10 cellular contexts compared by ENCODE assay signal in genomic region chr3:71067977-71068376, GRCh38.
DNase-seq lines count a peak whose midpoint lies in the region; ATAC-seq and TF ChIP-seq lines count a peak whose summit lies in the region.
"Had no signal": no experiment of that assay in that cellular context is flagged by ENCODE, and none has a peak within 500 bp of the region (broad histone marks: within the 10 kb centered on the region; RNA-seq: fewer than 3 reads in every experiment).

No MANE protein-coding gene starts in this region.

- H3K9me3 ChIP-seq in Loucy (ENCODE audit: insufficient read depth, low read depth, low read length) (no peaks in the 10 kb centered on the region), gastrocnemius medialis (no peaks in the 10 kb centered on the region)

- in situ Hi-C loops in gastrocnemius medialis (cut with MboI; ENCODE audit: low sequenced_read_pairs in 4 of 4) = no loop called here

- POLR2A ChIA-PET in activated CD4-positive, alpha-beta T cell treated with anti-CD3 and anti-CD28 coated beads for 36 hours (lab: Charles Lee) = interaction anchor here (0.6 to 1.4 kb wide), 7 partner anchors 11 to 517 kb away, joined by 3 to 7 read pairs (median 5); no protein-coding TSS in a partner anchor

- H3K36me3 ChIP-seq in Loucy (ENCODE audit: insufficient read depth, low read length) (no peaks in the 10 kb centered on the region), gastrocnemius medialis (no peaks in the 10 kb centered on the region)

- H3K79me2 ChIP-seq in Loucy (ENCODE audit: insufficient read depth, low read length) = peaks cover 52% of the 10 kb centered on the region

- H3K36me3 Mint-ChIP-seq in activated CD4-positive, alpha-beta T cell treated with anti-CD3 and anti-CD28 coated beads for 36 hours (ENCODE audit: low read depth) = peaks cover 6% of the 10 kb centered on the region

- no peaks in the 10 kb centered on the region for H3K27me3 Mint-ChIP-seq in activated CD4-positive, alpha-beta T cell treated with anti-CD3 and anti-CD28 coated beads for 36 hours

- H3K4me3 ChIP-seq in Loucy (ENCODE audit: low read length, poor library complexity, severe bottlenecking) = no peak overlapping the region
- no peak overlapping the region for H3K4me3 ChIP-seq in gastrocnemius medialis

- no peak overlapping the region for H3K4me3 Mint-ChIP-seq in activated CD4-positive, alpha-beta T cell treated with anti-CD3 and anti-CD28 coated beads for 36 hours

- peak overlapping the region; percentile 41 for H3K9ac ChIP-seq in Loucy (ENCODE audit: low read depth, low read length, poor library complexity, severe bottlenecking)

- H3F3A ChIP-seq in Loucy (ENCODE audit: low read depth) = no peaks in the 10 kb centered on the region

- peaks cover 48% of the 10 kb centered on the region for H3K4me1 ChIP-seq in Loucy (ENCODE audit: insufficient read depth, low read length, poor library complexity, severe bottlenecking)
- peaks cover 26 to 28% of the 10 kb centered on the region in 2 donors for H3K4me1 ChIP-seq in gastrocnemius medialis

- ATAC-seq in activated CD4-positive, alpha-beta T cell treated with anti-CD3 and anti-CD28 coated beads for 36 hours = peak; percentile 14
- no peak for ATAC-seq in gastrocnemius medialis
- ATAC-seq in HG03025 (IDR thresholded peaks at IDR 0.05; ENCODE audit: low FRiP score, unreplicated experiment) = no peak

- TF ChIP-seq POLR2A in gastrocnemius medialis (IDR thresholded peaks at IDR 0.05) = no peak

- peak overlapping the region in 3 of 4 donors; percentile 14 to 96 (median 17) for H3K27ac ChIP-seq in gastrocnemius medialis

- DNase-seq in activated CD4-positive, alpha-beta T cell treated with anti-CD3 and anti-CD28 coated beads for 36 hours = no peak
- DNase-seq in activated CD4-positive, alpha-beta T cell treated with anti-CD3 and anti-CD28 coated beads, Interleukin-2, amount 50 U/mL, for 1 hour = no peak
- DNase-seq in central memory CD4-positive, alpha-beta T cell = peak; percentile 35
- DNase-seq in gastrocnemius medialis = no peak
- DNase-seq in germinal center (ENCODE audit: low spot score) = no peak
- DNase-seq in amniotic stem cell (lab: John Stamatoyannopoulos, UW) = no peak
- DNase-seq: caudate nucleus, nucleus accumbens had no signal

- H3K4me1 Mint-ChIP-seq in activated CD4-positive, alpha-beta T cell treated with anti-CD3 and anti-CD28 coated beads for 36 hours = peaks cover 68% of the 10 kb centered on the region

- CTCF ChIA-PET in activated CD4-positive, alpha-beta T cell treated with anti-CD3 and anti-CD28 coated beads for 36 hours (lab: Charles Lee) = interaction anchor here (0.6 to 2.0 kb wide), 10 partner anchors 9 to 518 kb away, joined by 3 to 5 read pairs (median 4); no protein-coding TSS in a partner anchor

- TF ChIP-seq CTCF in Loucy (conservative IDR thresholded peaks at IDR 0.05; ENCODE audit: low read length) (no peak), gastrocnemius medialis (IDR thresholded peaks at IDR 0.05 in 4 of 5, conservative IDR thresholded peaks at IDR 0.05 in 1 of 5) (no peak)

- peak overlapping the region; percentile 38 for H3K4me2 ChIP-seq in Loucy (ENCODE audit: low read depth, low read length, poor library complexity, severe bottlenecking)

- no peak overlapping the region for H2AFZ ChIP-seq in Loucy (ENCODE audit: low read length)

- no peaks in the 10 kb centered on the region for H3K9me3 Mint-ChIP-seq in activated CD4-positive, alpha-beta T cell treated with anti-CD3 and anti-CD28 coated beads for 36 hours (ENCODE audit: low read depth)

- intact Hi-C loops in activated CD4-positive, alpha-beta T cell treated with anti-CD3 and anti-CD28 coated beads for 36 hours (cut with DNase I, micrococcal nuclease) = loop anchor here (1.0 to 10.0 kb wide), 10 partner anchors 12 to 1983 kb away; partner anchors contain the start of genes ARL6IP5 (in 1 of the 2) and UBA3 (in 1 of the 2)
- intact Hi-C loops in gastrocnemius medialis (cut with DNase I; ENCODE audit: low total_unique reads) = loop anchor here (2.0 to 10.0 kb wide), 5 partner anchors 59 to 1943 kb away; partner anchors contain the start of gene LMOD3

- peak overlapping the region; percentile 90 for H3K27ac Mint-ChIP-seq in activated CD4-positive, alpha-beta T cell treated with anti-CD3 and anti-CD28 coated beads for 36 hours

- H4K20me1 ChIP-seq in Loucy (ENCODE audit: insufficient read depth, low read length, poor library complexity, severe bottlenecking) = peaks cover 15% of the 10 kb centered on the region

- H3K9me2 ChIP-seq in Loucy (replicated peaks; ENCODE audit: low read depth, low read length) = no peaks in the 10 kb centered on the region

- H3K27me3 ChIP-seq in Loucy (ENCODE audit: insufficient read depth, low read length, poor library complexity, severe bottlenecking) (no peaks in the 10 kb centered on the region), gastrocnemius medialis (no peaks in the 10 kb centered on the region)
